8 cellular contexts compared by ENCODE assay signal in genomic region chr20:59783020-59784010, GRCh38.
A peak's percentile ranks its signal among the peaks of the same experiment; 100 is the strongest.
DNase-seq lines count a peak whose midpoint lies in the region; ATAC-seq and TF ChIP-seq lines count a peak whose summit lies in the region.

No MANE protein-coding gene starts in this region.

- no peak for TF ChIP-seq POLR2A in upper lobe of left lung (IDR thresholded peaks at IDR 0.05)

- no peaks in the 10 kb centered on the region for H3K36me3 ChIP-seq in MG63
- no peaks in the 10 kb centered on the region for H3K36me3 ChIP-seq in SK-N-MC (ENCODE audit: insufficient read depth, low read length)
- H3K36me3 ChIP-seq in upper lobe of left lung = no peaks in the 10 kb centered on the region

- peak; percentile 13 for DNase-seq in GDM1 (lab: John Stamatoyannopoulos, UW)
- DNase-seq in MG63 = peak; percentile 45
- DNase-seq in SK-N-MC (ENCODE audit: low read depth, low spot score) = peak; percentile 2
- peak; percentile 61 for DNase-seq in epithelial cell of esophagus (ENCODE audit: low read depth)
- DNase-seq in midbrain (lab: John Stamatoyannopoulos, UW) = peak; percentile 69
- peak; percentile 33 to 52 for DNase-seq in upper lobe of left lung

- H3K4me3 ChIP-seq in MG63 = no peak overlapping the region
- H3K4me3 ChIP-seq in SK-N-MC = no peak overlapping the region
- H3K4me3 ChIP-seq in epithelial cell of esophagus (ENCODE audit: low read length) = no peak overlapping the region
- H3K4me3 ChIP-seq in upper lobe of left lung = no peak overlapping the region

- H3K4me1 ChIP-seq in upper lobe of left lung = no peaks in the 10 kb centered on the region

- H3K27ac ChIP-seq in 22Rv1 = no peak overlapping the region
- no peak overlapping the region for H3K27ac ChIP-seq in SK-N-MC
- no peak overlapping the region for H3K27ac ChIP-seq in upper lobe of left lung

- no peak overlapping the region for H3K9ac ChIP-seq in SK-N-MC (ENCODE audit: insufficient read length)

- TF ChIP-seq CTCF in 22Rv1 (IDR thresholded peaks at IDR 0.05) = peak; percentile 92
- peak; percentile 99 for TF ChIP-seq CTCF in epithelial cell of esophagus (IDR thresholded peaks at IDR 0.05; ENCODE audit: insufficient read depth, low read depth, low read length, missing control alignments)
- peak; percentile 34 to 76 (median 62) for TF ChIP-seq CTCF in upper lobe of left lung (IDR thresholded peaks at IDR 0.05)

- H3K27me3 ChIP-seq in MG63 (no peaks in the 10 kb centered on the region), upper lobe of left lung (no peaks in the 10 kb centered on the region)

- TF ChIP-seq EP300 in upper lobe of left lung (IDR thresholded peaks at IDR 0.05) = no peak

- WGBS in upper lobe of left lung, 2 donors = 36 to 48% methylated on average over 16 to 18 of the region's 19 CpGs

- no peaks in the 10 kb centered on the region for H3K9me3 ChIP-seq in MG63
- no peaks in the 10 kb centered on the region for H3K9me3 ChIP-seq in SK-N-MC (ENCODE audit: low read depth, low read length)
- H3K9me3 ChIP-seq in upper lobe of left lung = no peaks in the 10 kb centered on the region

- peak in 1 of 2 donors; percentile 29 for ATAC-seq in upper lobe of left lung (ENCODE audit: low FRiP score in 2 of 2)
- no peak for ATAC-seq in GM21367 (IDR thresholded peaks at IDR 0.05; ENCODE audit: unreplicated experiment)

Comparison
In these comparisons a context has a peak if more than half of its experiments do, and no peak if none do; other contexts are left out.
1. DNase-seq: peak in every context shown above with its lines; median percentile 69 in midbrain; 61 in epithelial cell of esophagus; 45 in MG63; 42 in upper lobe of left lung; 13 in GDM1; 2 in SK-N-MC.